11 cellular contexts compared by ENCODE assay signal in the genomic region with DNA sequence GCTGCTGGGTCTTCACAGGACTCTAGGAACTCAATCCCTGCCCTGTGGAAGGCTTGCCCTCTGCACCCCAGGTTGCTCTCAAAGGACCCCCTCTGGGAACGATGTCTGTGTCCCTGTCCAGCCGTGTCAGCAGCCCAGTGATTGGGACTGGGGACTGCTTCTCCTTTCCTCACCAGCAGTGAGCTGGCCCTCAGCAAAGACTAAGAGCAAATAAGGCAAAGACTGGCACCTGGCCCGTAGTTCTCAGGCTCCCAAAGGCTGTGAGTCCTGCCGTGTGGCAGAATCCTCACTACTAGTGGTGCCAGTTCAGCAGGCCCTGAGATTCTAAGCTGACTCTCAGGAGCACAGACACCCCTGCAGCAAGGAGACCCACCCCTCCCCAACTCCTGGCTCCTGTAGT. TPM values are rescaled to one million over a fixed set of nuclear protein-coding genes. Genes with fewer than 3 reads are reported as not detected.
DNase-seq lines count a peak whose midpoint lies in the region; ATAC-seq and TF ChIP-seq lines count a peak whose summit lies in the region.
"Had no signal": no experiment of that assay in that cellular context is flagged by ENCODE, and none has a peak within 500 bp of the region (broad histone marks: within the 10 kb centered on the region; RNA-seq: fewer than 3 reads in every experiment).

No MANE protein-coding gene starts in this region.

- intact Hi-C loops in left cardiac atrium (cut with DNase I): no loop called here

- ATAC-seq in left cardiac atrium (peak; percentile 73 to 83), GM19467 (IDR thresholded peaks at IDR 0.05; ENCODE audit: unreplicated experiment) (no peak), GM19397 (IDR thresholded peaks at IDR 0.05; ENCODE audit: unreplicated experiment) (no peak)
- ATAC-seq in stimulated activated effector memory CD8-positive, alpha-beta T cell treated with anti-CD3 and anti-CD28 coated beads, Interleukin-12 subunit alpha, Interleukin-12 subunit beta, amount 100 ng/mL, for 72 hours: no peak

- H3K4me3 Mint-ChIP-seq in T-helper 2 cell treated with Interferon-gamma antibody and Interleukin-4, amounts not matched to agents 5 μg/mL and 100 μg/mL, for 36 hours: peak overlapping the region; percentile 71
- peak overlapping the region; percentile 53 for H3K4me3 Mint-ChIP-seq in stimulated activated effector memory CD8-positive, alpha-beta T cell treated with anti-CD3 and anti-CD28 coated beads, Interleukin-12 subunit alpha, Interleukin-12 subunit beta, amount 100 ng/mL, for 72 hours
- H3K4me3 Mint-ChIP-seq: WTC11 had no signal

- TF ChIP-seq CTCF in hepatocyte (IDR thresholded peaks at IDR 0.05; ENCODE audit: poor library complexity): no peak

- no peaks in the 10 kb centered on the region for H3K36me3 ChIP-seq in hepatocyte (replicated peaks; ENCODE audit: insufficient read depth, low read depth)

- no peaks in the 10 kb centered on the region for H3K36me3 Mint-ChIP-seq in T-helper 2 cell treated with Interferon-gamma antibody and Interleukin-4, amounts not matched to agents 5 μg/mL and 100 μg/mL, for 36 hours (ENCODE audit: low read depth)
- peaks cover 15% of the 10 kb centered on the region for H3K36me3 Mint-ChIP-seq in stimulated activated effector memory CD8-positive, alpha-beta T cell treated with anti-CD3 and anti-CD28 coated beads, Interleukin-12 subunit alpha, Interleukin-12 subunit beta, amount 100 ng/mL, for 72 hours
- H3K36me3 Mint-ChIP-seq: WTC11 had no signal

- no peak overlapping the region for H3K4me2 ChIP-seq in hepatocyte

- H3K4me1 ChIP-seq in hepatocyte (ENCODE audit: insufficient read depth): peaks cover 4% of the 10 kb centered on the region

- H3K27ac ChIP-seq in hepatocyte: no peak overlapping the region

- H3K9me2 ChIP-seq in hepatocyte (replicated peaks; ENCODE audit: insufficient read depth): no peaks in the 10 kb centered on the region

- H2AFZ ChIP-seq in hepatocyte: no peak overlapping the region

- H3K27me3 Mint-ChIP-seq in T-helper 2 cell treated with Interferon-gamma antibody and Interleukin-4, amounts not matched to agents 5 μg/mL and 100 μg/mL, for 36 hours (ENCODE audit: low read depth): peaks cover 32% of the 10 kb centered on the region

- H3K27me3 ChIP-seq in hepatocyte: peaks cover 3% of the 10 kb centered on the region

- H3K27ac Mint-ChIP-seq in T-helper 2 cell treated with Interferon-gamma antibody and Interleukin-4, amounts not matched to agents 5 μg/mL and 100 μg/mL, for 36 hours: peak overlapping the region; percentile 79
- peak overlapping the region; percentile 86 for H3K27ac Mint-ChIP-seq in stimulated activated effector memory CD8-positive, alpha-beta T cell treated with anti-CD3 and anti-CD28 coated beads, Interleukin-12 subunit alpha, Interleukin-12 subunit beta, amount 100 ng/mL, for 72 hours

- H3K79me2 ChIP-seq in hepatocyte: no peaks in the 10 kb centered on the region

- no peaks in the 10 kb centered on the region for H3K9me3 Mint-ChIP-seq in T-helper 2 cell treated with Interferon-gamma antibody and Interleukin-4, amounts not matched to agents 5 μg/mL and 100 μg/mL, for 36 hours
- H3K9me3 Mint-ChIP-seq in stimulated activated effector memory CD8-positive, alpha-beta T cell treated with anti-CD3 and anti-CD28 coated beads, Interleukin-12 subunit alpha, Interleukin-12 subunit beta, amount 100 ng/mL, for 72 hours: no peaks in the 10 kb centered on the region

- H3K9me3 ChIP-seq in hepatocyte (ENCODE audit: low read depth): no peaks in the 10 kb centered on the region

- H4K20me1 ChIP-seq in hepatocyte (ENCODE audit: insufficient read depth, poor library complexity, severe bottlenecking): no peaks in the 10 kb centered on the region

- H3K4me1 Mint-ChIP-seq in T-helper 2 cell treated with Interferon-gamma antibody and Interleukin-4, amounts not matched to agents 5 μg/mL and 100 μg/mL, for 36 hours (ENCODE audit: low read depth): peaks cover 62% of the 10 kb centered on the region
- H3K4me1 Mint-ChIP-seq in stimulated activated effector memory CD8-positive, alpha-beta T cell treated with anti-CD3 and anti-CD28 coated beads, Interleukin-12 subunit alpha, Interleukin-12 subunit beta, amount 100 ng/mL, for 72 hours: peaks cover 68% of the 10 kb centered on the region

- WGBS in hepatocyte (ENCODE audit: low lambda C conversion rate, missing lambda C conversion rate): 51% methylated on average over 4 of the region's 4 CpGs

- DNase-seq in T-helper 2 cell treated with Interferon-gamma antibody and Interleukin-4, amounts not matched to agents 5 μg/mL and 100 μg/mL, for 36 hours (ENCODE audit: low spot score): no peak
- DNase-seq in T-helper 2 cell (no peak), NCI-H69 (lab: John Stamatoyannopoulos, UW) (peak; percentile 2), left cardiac atrium (peak; percentile 67), hepatocyte (ENCODE audit: low spot score) (no peak)
- peak in 1 of 2 donors; percentile 52 for DNase-seq in stimulated activated effector memory CD8-positive, alpha-beta T cell treated with anti-CD3 and anti-CD28 coated beads, Interleukin-12 subunit alpha, Interleukin-12 subunit beta, amount 100 ng/mL, for 72 hours (ENCODE audit: low spot score in 2 of 2)
- DNase-seq: amygdala, islet precursor cell had no signal

- H3K4me3 ChIP-seq in hepatocyte: no peak overlapping the region

RNA-seq across cellular contexts. Expression of gene TMEM163, which starts 47.8 kb away (rescaled TPM):
- total RNA-seq in left cardiac atrium (10 to 100 TPM in 1 of 2 donors, 1 to 10 TPM in 1; 3.5 to 11.6 TPM), hepatocyte (0.40 and 1.1 TPM in 2 replicates)
- 0.81 and 1.1 TPM in 2 replicates for polyA plus RNA-seq in hepatocyte

Comparison
In these comparisons a context has a peak if more than half of its experiments do, and no peak if none do; other contexts are left out.
1. DNase-seq: peak in NCI-H69 (single experiment) and left cardiac atrium (single experiment); none in T-helper 2 cell treated with Interferon-gamma antibody and Interleukin-4, amounts not matched to agents 5 μg/mL and 100 μg/mL, for 36 hours (single experiment), T-helper 2 cell (0 of 5) and hepatocyte (single experiment).
2. ATAC-seq: peak in left cardiac atrium (2 of 2); none in stimulated activated effector memory CD8-positive, alpha-beta T cell treated with anti-CD3 and anti-CD28 coated beads, Interleukin-12 subunit alpha, Interleukin-12 subunit beta, amount 100 ng/mL, for 72 hours (single experiment), GM19467 (single experiment) and GM19397 (single experiment).